In genomic region chr19:39077323-39077722, GRCh38 we compare ENCODE assay signal across 1 cellular context.
TF ChIP-seq lines count a peak whose summit lies in the region.

No MANE protein-coding gene starts in this region.

TF ChIP-seq in K562, 482 proteins besides CTCF, POLR2A, EP300 and RAD21 (continued from another document):
- TF ChIP-seq THAP12 (CRISPR knock-in tag; IDR thresholded peaks at IDR 0.05) (no peak), KAT2B (IDR thresholded peaks at IDR 0.05; ENCODE audit: low read depth, low read length) (no peak), ZNF134 (CRISPR knock-in tag; conservative IDR thresholded peaks at IDR 0.05) (no peak), RBFOX2 (IDR thresholded peaks at IDR 0.05; ENCODE audit: low read depth, low read length) (no peak), RUNX1 (IDR thresholded peaks at IDR 0.05; ENCODE audit: low read depth) (no peak), CHD4 (IDR thresholded peaks at IDR 0.05; ENCODE audit: insufficient read depth, insufficient replicate concordance, low read depth, low read length, poor library complexity, severe bottlenecking) (peak; percentile 86), POLR3A (IDR thresholded peaks at IDR 0.05; ENCODE audit: borderline replicate concordance, extremely low read depth, insufficient read depth, insufficient read length) (no peak), NFIC (IDR thresholded peaks at IDR 0.05) (0 out of 2 replicates have a peak, but pooled peaks have one; percentile 8), SMARCC2 (IDR thresholded peaks at IDR 0.05; ENCODE audit: low read depth) (no peak), PTBP1 (IDR thresholded peaks at IDR 0.05; ENCODE audit: low read depth, low read length) (0 out of 2 replicates have a peak, but pooled peaks have one; percentile 62), MCM7 (IDR thresholded peaks at IDR 0.05) (no peak), ZFP30 (CRISPR knock-in tag; IDR thresholded peaks at IDR 0.05; ENCODE audit: borderline replicate concordance) (no peak), SMARCA5 (IDR thresholded peaks at IDR 0.05) (peak; percentile 78), ZFP1 (CRISPR knock-in tag; IDR thresholded peaks at IDR 0.05) (no peak), ZBTB43 (CRISPR knock-in tag; IDR thresholded peaks at IDR 0.05) (no peak), ETS2 (tag; IDR thresholded peaks at IDR 0.05; ENCODE audit: borderline replicate concordance, poor library complexity, severe bottlenecking) (no peak), GATAD2A (IDR thresholded peaks at IDR 0.05) (no peak), PHF21A (IDR thresholded peaks at IDR 0.05; ENCODE audit: borderline replicate concordance, low read depth) (no peak), USF1 (CRISPR knock-in tag; IDR thresholded peaks at IDR 0.05) (no peak), RFX7 (CRISPR knock-in tag; IDR thresholded peaks at IDR 0.05) (no peak), JUNB (CRISPR knock-in tag; conservative IDR thresholded peaks at IDR 0.05) (no peak), HLTF (IDR thresholded peaks at IDR 0.05) (no peak), HDGF (IDR thresholded peaks at IDR 0.05) (no peak), ADNP (tag; IDR thresholded peaks at IDR 0.05) (peak; percentile 90), MYC (IDR thresholded peaks at IDR 0.05; ENCODE audit: low read depth, low read length) (no peak), MYC (CRISPR knock-in tag; IDR thresholded peaks at IDR 0.05; ENCODE audit: borderline replicate concordance, low read depth) (no peak), GABPA (tag; conservative IDR thresholded peaks at IDR 0.05; ENCODE audit: low read depth) (no peak), HEY1 (CRISPR knock-in tag; IDR thresholded peaks at IDR 0.05; ENCODE audit: borderline replicate concordance) (no peak), KAT8 (IDR thresholded peaks at IDR 0.05; ENCODE audit: low read depth) (no peak), POU5F1 (IDR thresholded peaks at IDR 0.05; ENCODE audit: borderline replicate concordance, low read depth, low read length, partially characterized antibody) (no peak), MCM2 (IDR thresholded peaks at IDR 0.05; ENCODE audit: low read depth) (no peak), ZSCAN29 (IDR thresholded peaks at IDR 0.05) (no peak), PHF8 (IDR thresholded peaks at IDR 0.05; ENCODE audit: borderline replicate concordance, low read length) (no peak), KDM4B (IDR thresholded peaks at IDR 0.05; ENCODE audit: borderline replicate concordance in 2 of 2, low read depth in 1 of 2) (no peak), ATF1 (CRISPR knock-in tag; IDR thresholded peaks at IDR 0.05) (no peak), ATF1 (tag; IDR thresholded peaks at IDR 0.05) (no peak), PCBP1 (IDR thresholded peaks at IDR 0.05; ENCODE audit: low read depth, low read length, poor library complexity, severe bottlenecking) (no peak), ZNF707 (CRISPR knock-in tag; conservative IDR thresholded peaks at IDR 0.05) (no peak), KAT7 (CRISPR knock-in tag; IDR thresholded peaks at IDR 0.05; ENCODE audit: borderline replicate concordance) (no peak), TCF15 (CRISPR knock-in tag; IDR thresholded peaks at IDR 0.05) (no peak)
- TF ChIP-seq, protein P1, sequence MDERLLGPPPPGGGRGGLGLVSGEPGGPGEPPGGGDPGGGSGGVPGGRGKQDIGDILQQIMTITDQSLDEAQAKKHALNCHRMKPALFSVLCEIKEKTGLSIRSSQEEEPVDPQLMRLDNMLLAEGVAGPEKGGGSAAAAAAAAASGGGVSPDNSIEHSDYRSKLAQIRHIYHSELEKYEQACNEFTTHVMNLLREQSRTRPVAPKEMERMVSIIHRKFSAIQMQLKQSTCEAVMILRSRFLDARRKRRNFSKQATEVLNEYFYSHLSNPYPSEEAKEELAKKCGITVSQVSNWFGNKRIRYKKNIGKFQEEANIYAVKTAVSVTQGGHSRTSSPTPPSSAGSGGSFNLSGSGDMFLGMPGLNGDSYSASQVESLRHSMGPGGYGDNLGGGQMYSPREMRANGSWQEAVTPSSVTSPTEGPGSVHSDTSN (CRISPR knock-in tag; IDR thresholded peaks at IDR 0.05; ENCODE audit: low read depth), result no peak
- TF ChIP-seq, protein P1 (tag; conservative IDR thresholded peaks at IDR 0.05; ENCODE audit: low read depth), result no peak
- TF ChIP-seq, protein P2, sequence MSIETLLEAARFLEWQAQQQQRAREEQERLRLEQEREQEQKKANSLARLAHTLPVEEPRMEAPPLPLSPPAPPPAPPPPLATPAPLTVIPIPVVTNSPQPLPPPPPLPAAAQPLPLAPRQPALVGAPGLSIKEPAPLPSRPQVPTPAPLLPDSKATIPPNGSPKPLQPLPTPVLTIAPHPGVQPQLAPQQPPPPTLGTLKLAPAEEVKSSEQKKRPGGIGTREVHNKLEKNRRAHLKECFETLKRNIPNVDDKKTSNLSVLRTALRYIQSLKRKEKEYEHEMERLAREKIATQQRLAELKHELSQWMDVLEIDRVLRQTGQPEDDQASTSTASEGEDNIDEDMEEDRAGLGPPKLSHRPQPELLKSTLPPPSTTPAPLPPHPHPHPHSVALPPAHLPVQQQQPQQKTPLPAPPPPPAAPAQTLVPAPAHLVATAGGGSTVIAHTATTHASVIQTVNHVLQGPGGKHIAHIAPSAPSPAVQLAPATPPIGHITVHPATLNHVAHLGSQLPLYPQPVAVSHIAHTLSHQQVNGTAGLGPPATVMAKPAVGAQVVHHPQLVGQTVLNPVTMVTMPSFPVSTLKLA (conservative IDR thresholded peaks at IDR 0.05), result no peak
- TF ChIP-seq, protein P3, sequence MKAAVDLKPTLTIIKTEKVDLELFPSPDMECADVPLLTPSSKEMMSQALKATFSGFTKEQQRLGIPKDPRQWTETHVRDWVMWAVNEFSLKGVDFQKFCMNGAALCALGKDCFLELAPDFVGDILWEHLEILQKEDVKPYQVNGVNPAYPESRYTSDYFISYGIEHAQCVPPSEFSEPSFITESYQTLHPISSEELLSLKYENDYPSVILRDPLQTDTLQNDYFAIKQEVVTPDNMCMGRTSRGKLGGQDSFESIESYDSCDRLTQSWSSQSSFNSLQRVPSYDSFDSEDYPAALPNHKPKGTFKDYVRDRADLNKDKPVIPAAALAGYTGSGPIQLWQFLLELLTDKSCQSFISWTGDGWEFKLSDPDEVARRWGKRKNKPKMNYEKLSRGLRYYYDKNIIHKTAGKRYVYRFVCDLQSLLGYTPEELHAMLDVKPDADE (conservative IDR thresholded peaks at IDR 0.05; ENCODE audit: control insufficient read depth, low read depth, low read length), result no peak
TF ChIP-seq in K562: peak in this region for 12.
